17 cellular contexts compared by ENCODE assay signal in genomic region chr18:45745817-45746461, GRCh38. TPM values are rescaled to one million over a fixed set of nuclear protein-coding genes. Genes with fewer than 3 reads are reported as not detected.
A peak's percentile ranks its signal among the peaks of the same experiment; 100 is the strongest.
DNase-seq lines count a peak whose midpoint lies in the region; FAIRE-seq and TF ChIP-seq lines count a peak whose summit lies in the region.
"Had no signal": no experiment of that assay in that cellular context is flagged by ENCODE, and none has a peak within 500 bp of the region (broad histone marks: within the 10 kb centered on the region; RNA-seq: fewer than 3 reads in every experiment).

No MANE protein-coding gene starts in this region.

- peak; percentile 43 for DNase-seq in NCI-H2171 treated with DMSO at 0.1 percent for 48 hours (lab: John Stamatoyannopoulos, UW)
- DNase-seq in NCI-H2171 (lab: John Stamatoyannopoulos, UW): no peak
- DNase-seq in ascending aorta (ENCODE audit: low spot score in 2 of 2): peak in 1 of 2 donors; percentile 66
- DNase-seq in keratinocyte (ENCODE audit: low read depth, low spot score): no peak
- DNase-seq in type B pancreatic cell (ENCODE audit: extremely low spot score, unreplicated experiment): no peak
- DNase-seq in SW 1271 (lab: John Stamatoyannopoulos, UW): no peak
- DNase-seq in glomerular visceral epithelial cell (ENCODE audit: extremely low spot score): no peak
- DNase-seq in SJCRH30: no peak
- DNase-seq: activated effector memory CD4-positive, alpha-beta T cell treated with Interleukin-2 at 50 U/mL for 16 hours; colonic mucosa; esophagus squamous epithelium; hypothalamus; Karpas-422; naive thymus-derived CD8-positive, alpha-beta T cell; Peyer's patch had no signal

- H3K27ac Mint-ChIP-seq in type B pancreatic cell: peak overlapping the region; percentile 12
- H3K27ac Mint-ChIP-seq: naive thymus-derived CD8-positive, alpha-beta T cell; WTC11 had no signal

- no peak overlapping the region for H3K4me3 Mint-ChIP-seq in type B pancreatic cell
- H3K4me3 Mint-ChIP-seq: naive thymus-derived CD8-positive, alpha-beta T cell; WTC11 had no signal

- H4K20me1 ChIP-seq in keratinocyte (ENCODE audit: control insufficient read depth, extremely low read depth, insufficient read depth, low read length): no peaks in the 10 kb centered on the region

- dilution Hi-C loops in keratinocyte (cut with MboI; ENCODE audit: extremely low pct_ligation_motif_present, low sequenced_read_pairs): no loop called here

- TF ChIP-seq CTCF in ascending aorta (IDR thresholded peaks at IDR 0.05): no peak
- no peak for TF ChIP-seq CTCF in keratinocyte (optimal IDR thresholded peaks at IDR 0.05 in 1 of 3, IDR thresholded peaks at IDR 0.05 in 1 of 3, conservative IDR thresholded peaks at IDR 0.05 in 1 of 3; ENCODE audit: extremely low read depth in 1 of 3, insufficient read depth in 2 of 3, low read length in 3 of 3)
- TF ChIP-seq CTCF in type B pancreatic cell (conservative IDR thresholded peaks at IDR 0.05): no peak

- H3K36me3 Mint-ChIP-seq in type B pancreatic cell: no peaks in the 10 kb centered on the region
- H3K36me3 Mint-ChIP-seq: WTC11 had no signal

- H3K9ac ChIP-seq in keratinocyte (ENCODE audit: control insufficient read depth, extremely low read depth, insufficient read depth, low read length): no peak overlapping the region

- peaks cover 7 to 21% of the 10 kb centered on the region in 2 donors for H3K4me1 ChIP-seq in ascending aorta
- peaks cover 7% of the 10 kb centered on the region for H3K4me1 ChIP-seq in keratinocyte (ENCODE audit: control insufficient read depth, extremely low read depth, insufficient read depth, low read length)
- no peaks in the 10 kb centered on the region for H3K4me1 ChIP-seq in SJCRH30
- H3K4me1 ChIP-seq: colonic mucosa, Peyer's patch had no signal

- peak overlapping the region; percentile 50 to 73 for H3K27ac ChIP-seq in ascending aorta
- H3K27ac ChIP-seq in keratinocyte (ENCODE audit: control insufficient read depth, insufficient read depth, low read length): no peak overlapping the region
- no peak overlapping the region for H3K27ac ChIP-seq in SJCRH30
- H3K27ac ChIP-seq: colonic mucosa, esophagus squamous epithelium had no signal

- H3K4me2 ChIP-seq in keratinocyte (ENCODE audit: control insufficient read depth, extremely low read depth, insufficient read depth, low read depth, low read length): no peak overlapping the region

- intact Hi-C loops in ascending aorta (cut with DNase I): loop anchor here (1.0 kb wide), 1 partner anchor 9 kb away; no protein-coding TSS in a partner anchor

- H3K9me3 Mint-ChIP-seq in type B pancreatic cell: no peaks in the 10 kb centered on the region
- H3K9me3 Mint-ChIP-seq: naive thymus-derived CD8-positive, alpha-beta T cell had no signal

- H3K36me3 ChIP-seq in ascending aorta (no peaks in the 10 kb centered on the region), keratinocyte (ENCODE audit: control insufficient read depth in 2 of 2, extremely low read depth in 1 of 2, insufficient read depth in 2 of 2, low read length in 2 of 2) (no peaks in the 10 kb centered on the region), SJCRH30 (no peaks in the 10 kb centered on the region)
- H3K36me3 ChIP-seq: colonic mucosa, esophagus squamous epithelium, Peyer's patch had no signal

- no peaks in the 10 kb centered on the region for H3K9me3 ChIP-seq in ascending aorta
- no peaks in the 10 kb centered on the region for H3K9me3 ChIP-seq in keratinocyte (ENCODE audit: control insufficient read depth, low read depth, low read length)
- H3K9me3 ChIP-seq in SJCRH30 (replicated peaks): no peaks in the 10 kb centered on the region
- H3K9me3 ChIP-seq: colonic mucosa, esophagus squamous epithelium, Peyer's patch had no signal

- H3K27me3 ChIP-seq in ascending aorta (no peaks in the 10 kb centered on the region), keratinocyte (ENCODE audit: control insufficient read depth, extremely low read depth, insufficient read depth, low read length) (no peaks in the 10 kb centered on the region), SJCRH30 (no peaks in the 10 kb centered on the region)
- H3K27me3 ChIP-seq: colonic mucosa, Peyer's patch had no signal

- H3K4me3 ChIP-seq in ascending aorta: no peak overlapping the region
- H3K4me3 ChIP-seq in keratinocyte (ENCODE audit: control insufficient read depth in 2 of 3, extremely low read depth in 1 of 3, insufficient read depth in 2 of 3, low read depth in 1 of 3, low read length in 3 of 3): no peak overlapping the region
- no peak overlapping the region for H3K4me3 ChIP-seq in SJCRH30
- H3K4me3 ChIP-seq: colonic mucosa, esophagus squamous epithelium, Peyer's patch had no signal

- no peaks in the 10 kb centered on the region for H3K9me1 ChIP-seq in keratinocyte (ENCODE audit: control insufficient read depth, extremely low read depth, insufficient read depth, low read length)

- no peak for FAIRE-seq in keratinocyte (lab: Jason Lieb, UNC)

- H2AFZ ChIP-seq in keratinocyte (ENCODE audit: control insufficient read depth, low read length): peak overlapping the region; percentile 7

- no peaks in the 10 kb centered on the region for H3K79me2 ChIP-seq in keratinocyte (ENCODE audit: control insufficient read depth, insufficient read depth, low read length)

- H3K4me1 Mint-ChIP-seq in type B pancreatic cell (ENCODE audit: unreplicated experiment): peaks cover 19% of the 10 kb centered on the region
- H3K4me1 Mint-ChIP-seq: naive thymus-derived CD8-positive, alpha-beta T cell had no signal

- peaks cover 2% of the 10 kb centered on the region for H3K27me3 Mint-ChIP-seq in type B pancreatic cell
- H3K27me3 Mint-ChIP-seq: naive thymus-derived CD8-positive, alpha-beta T cell had no signal

RNA-seq across cellular contexts. Expression of gene SLC14A1, which starts 22.0 kb away (rescaled TPM):
- 42.7 TPM for total RNA-seq in ascending aorta
- 0.06 to 0.23 TPM in 2 of 3 replicates, not detected in the other for polyA plus RNA-seq in keratinocyte
- 0.41 TPM for polyA plus RNA-seq in keratinocyte (2011; ENCODE audit: low read depth)
- polyA plus RNA-seq in keratinocyte (2011; cell fraction: cytosol; rRNA removed): not detected in 2 replicates
- 0.33 TPM in 1 of 2 replicates, not detected in the other for polyA plus RNA-seq in keratinocyte (2011; cell fraction: nucleus; rRNA removed)
- polyA plus RNA-seq in keratinocyte (2012; ENCODE audit: low replicate concordance): 0.18 TPM in 1 of 2 replicates, not detected in the other
- not detected in 3 replicates for polyA minus RNA-seq in keratinocyte
- not detected for polyA minus RNA-seq in keratinocyte (2011; cell fraction: cytosol; rRNA and poly(A)+ RNA removed)
- polyA minus RNA-seq in keratinocyte (2011; cell fraction: nucleus; rRNA and poly(A)+ RNA removed): not detected in 2 replicates
- 0.76 and 2.4 TPM in 2 replicates for total RNA-seq in type B pancreatic cell (ENCODE audit: low replicate concordance)
- total RNA-seq in SJCRH30 (2014; rRNA removed; shearing (Covaris generic)): not detected in 2 replicates
- total RNA-seq: A172, WTC11 had no signal

Comparison
In these comparisons a context has a peak if more than half of its experiments do, and no peak if none do; other contexts are left out.
1. H3K27ac ChIP-seq: peak in ascending aorta (2 of 2); none in keratinocyte (single experiment) and SJCRH30 (single experiment).
2. RNA of gene SLC14A1, which starts 22.0 kb away (total RNA-seq): 42.7 TPM in ascending aorta (single experiment); 0.76 to 2.4 TPM in type B pancreatic cell and not detected in SJCRH30; every median in the first group is over 10 times any median in the second.